23 cellular contexts compared by ENCODE assay signal in the genomic region with DNA sequence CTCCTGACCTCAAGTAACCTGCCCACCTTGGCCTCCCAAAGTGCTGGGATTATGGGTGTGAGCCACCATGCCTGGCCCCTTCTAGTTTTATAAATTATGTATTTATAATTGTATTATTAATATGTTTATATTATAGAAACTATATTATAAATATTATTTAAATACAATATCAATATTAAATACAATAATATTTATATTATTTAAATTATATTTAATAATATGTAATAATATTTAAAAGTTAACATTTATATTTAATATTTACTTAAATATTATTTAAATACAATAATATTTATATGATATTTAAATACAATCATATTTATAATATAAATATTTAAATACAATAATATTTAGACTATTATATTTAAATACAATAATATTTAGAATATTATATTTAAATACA. TPM values are rescaled to one million over a fixed set of nuclear protein-coding genes. Genes with fewer than 3 reads are reported as not detected.
"Had no signal": no experiment of that assay in that cellular context is flagged by ENCODE, and none has a peak within 500 bp of the region (broad histone marks: within the 10 kb centered on the region; RNA-seq: fewer than 3 reads in every experiment).

No MANE protein-coding gene starts in this region.

- H3K9me3 ChIP-seq: SK-N-SH had no signal

- H3K4me3 ChIP-seq: MG63 had no signal

- H3K27ac ChIP-seq: RWPE1 had no signal

- DNase-seq: IMR-90, Karpas-422, KG1, MG63, NCI-H1092, NCI-H1436, NCI-H187, NCI-H2029, NCI-H2081 treated with DMSO at 0.1 percent for 48 hours, NCI-H2171, NCI-H226, NCI-H446, NCI-H510A, NCI-H524 treated with DMSO at 0.1 percent for 48 hours, NCI-H69, NCI-H774, SHP77, SK-N-SH, SW 1271 had no signal

- H3K36me3 ChIP-seq: MG63 had no signal

- H3K27me3 ChIP-seq: MG63 had no signal

RNA-seq across cellular contexts. Expression of gene SDR9C7, which starts 20.0 kb away (rescaled TPM):
- total RNA-seq: HepG2, HT1080, IMR-90, SK-MEL-5 had no signal
- polyA plus RNA-seq: IMR-90, SK-N-SH had no signal

RNA-seq across cellular contexts. Expression of gene RDH16, which starts 43.2 kb away (rescaled TPM):
- total RNA-seq: HT1080, IMR-90, SK-MEL-5 had no signal
- polyA plus RNA-seq: IMR-90 had no signal
